In the genomic region with DNA sequence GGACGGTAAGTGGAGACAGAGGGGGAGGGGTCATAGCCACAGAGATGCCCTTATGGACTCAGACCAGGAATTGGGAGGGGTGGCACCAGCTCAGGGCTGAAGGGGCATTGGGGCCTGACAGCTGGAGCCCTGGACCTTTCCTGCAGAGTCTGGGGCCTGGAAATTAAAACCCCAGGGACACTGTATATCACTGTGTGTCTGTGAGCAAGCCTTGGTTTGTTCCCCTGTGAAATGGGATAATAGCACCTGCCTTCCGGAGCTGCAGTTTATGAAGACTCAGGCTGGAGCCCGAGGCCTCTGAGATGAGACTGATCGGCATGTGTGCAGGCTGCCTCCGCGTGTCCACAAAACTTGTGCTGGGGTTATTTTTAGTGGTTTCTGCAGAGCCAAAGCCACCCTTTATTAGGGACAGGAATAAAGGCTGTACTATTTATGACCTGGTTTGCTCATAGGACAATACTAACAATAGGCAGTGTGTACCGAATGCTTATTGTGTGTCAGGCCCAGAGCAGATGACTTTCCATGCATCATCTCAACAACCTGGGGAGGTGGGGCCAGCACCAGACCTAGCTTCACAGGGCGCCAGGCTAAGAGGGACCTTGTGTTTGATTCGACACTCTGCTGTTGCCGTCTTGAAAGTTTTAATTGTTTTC, we compare ENCODE assay signal across 14 cellular contexts. TPM values are rescaled to one million over a fixed set of nuclear protein-coding genes. Genes with fewer than 3 reads are reported as not detected.
"Had no signal": no experiment of that assay in that cellular context is flagged by ENCODE, and none has a peak within 500 bp of the region (broad histone marks: within the 10 kb centered on the region; RNA-seq: fewer than 3 reads in every experiment).

No MANE protein-coding gene starts in this region.

- H3K27me3 ChIP-seq: breast epithelium had no signal

- H3K27ac ChIP-seq: breast epithelium, foreskin keratinocyte, hepatocyte, transverse colon had no signal

- H3K4me1 ChIP-seq: breast epithelium, foreskin keratinocyte had no signal

- ATAC-seq: activated CD8-positive, alpha-beta T cell treated with anti-CD3 and anti-CD28 coated beads, Interleukin-2, amount 10 ng/mL, durations not matched to agents 7 days and 5 days; foreskin keratinocyte; stimulated activated memory B cell treated with anti-CD40 and anti-IgM and Interleukin-4, amounts not matched to agents 10 μg/mL and 1 μg/mL and 100 μg/mL, for 72 hours had no signal

- H3K79me2 ChIP-seq: hepatocyte had no signal

- H3K9me3 ChIP-seq: breast epithelium, transverse colon had no signal

- H3K4me3 ChIP-seq: breast epithelium, hepatocyte, smooth muscle cell, transverse colon had no signal

- DNase-seq: activated CD8-positive, alpha-beta memory T cell treated with anti-CD3 and anti-CD28 coated beads, Interleukin-2, amount 50 U/mL, for 48 hours; activated CD8-positive, alpha-beta T cell treated with anti-CD3 and anti-CD28 coated beads, Interleukin-2, amount 10 ng/mL, durations not matched to agents 7 days and 5 days; activated naive CD8-positive, alpha-beta T cell treated with anti-CD3 and anti-CD28 coated beads, Interleukin-2, amount 10 ng/mL, durations not matched to agents 7 days and 5 days; foreskin keratinocyte; kidney; naive B cell; occipital lobe; stimulated activated CD4-positive, alpha-beta T cell treated with anti-CD3 and anti-CD28 coated beads, Interleukin-1b, Interleukin-23, amount 100 ng/mL, for 48 hours; T1000; transverse colon had no signal

- H3K36me3 ChIP-seq: breast epithelium, transverse colon had no signal

- H3K4me2 ChIP-seq: hepatocyte, smooth muscle cell had no signal

- H2AFZ ChIP-seq: hepatocyte had no signal

RNA-seq across cellular contexts. Expression of gene MYH7B, which starts 22.6 kb away (rescaled TPM):
- total RNA-seq: smooth muscle cell had no signal
